ENCODE assay signal across 8 cellular contexts in the genomic region with DNA sequence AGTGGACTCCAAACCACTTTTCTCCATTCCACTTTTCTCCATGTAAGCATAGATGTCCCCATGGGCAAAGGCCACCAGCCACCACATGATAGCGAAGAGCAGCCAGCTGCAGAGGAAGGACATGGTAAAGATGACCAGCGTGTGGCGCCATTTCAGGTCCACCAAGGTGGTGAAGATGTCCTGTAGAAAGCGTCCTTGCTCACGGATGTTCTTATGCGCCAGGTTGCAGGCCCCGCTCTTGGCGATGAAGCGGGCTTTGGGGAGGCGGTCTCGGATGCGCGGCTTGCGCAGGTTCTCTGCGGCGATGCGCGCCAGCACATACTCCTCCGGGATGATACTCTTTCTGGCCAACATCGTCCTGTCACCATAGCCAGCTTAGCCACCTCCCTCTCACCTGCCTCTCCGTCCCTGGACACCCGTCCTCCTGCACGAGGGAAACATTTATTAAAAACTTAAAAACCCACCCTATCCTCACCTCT. TPM values are rescaled to one million over a fixed set of nuclear protein-coding genes. Genes with fewer than 3 reads are reported as not detected.
DNase-seq lines count a peak whose midpoint lies in the region; ATAC-seq and TF ChIP-seq lines count a peak whose summit lies in the region.

No MANE protein-coding gene starts in this region.

- H3K36me3 ChIP-seq in Peyer's patch = no peaks in the 10 kb centered on the region

- H3K4me1 ChIP-seq in Peyer's patch = no peaks in the 10 kb centered on the region

- peak; percentile 54 for ATAC-seq in Right ventricle myocardium superior (ENCODE audit: poor library complexity)
- no peak for ATAC-seq in GM21529 (IDR thresholded peaks at IDR 0.05; ENCODE audit: unreplicated experiment)

- peak in 1 of 6 experiments; percentile 10 for TF ChIP-seq CTCF in Peyer's patch (IDR thresholded peaks at IDR 0.05)

- no peaks in the 10 kb centered on the region for H3K27me3 ChIP-seq in Peyer's patch

- peak overlapping the region in 2 of 4 donors; percentile 53 to 57 for H3K4me3 ChIP-seq in Peyer's patch

- no peak for TF ChIP-seq POLR2A in Peyer's patch (IDR thresholded peaks at IDR 0.05)

- intact Hi-C loops in Right ventricle myocardium superior (cut with DNase I) = no loop called here

- H3K27ac ChIP-seq in Peyer's patch = peak overlapping the region in 2 of 4 donors; percentile 4 to 81

- DNase-seq in GM03348 (ENCODE audit: low spot score) (peak; percentile 5), Peyer's patch (peak in 2 of 3 donors; percentile 49 to 53), Right ventricle myocardium superior (peak; percentile 75), retina (peak; percentile 66), NK-92 (lab: John Stamatoyannopoulos, UW; ENCODE audit: unreplicated experiment) (no peak), NCI-H2196 treated with DMSO at 0.1 percent for 48 hours (lab: John Stamatoyannopoulos, UW; ENCODE audit: unreplicated experiment) (no peak), foreskin melanocyte (no peak)

- no peaks in the 10 kb centered on the region for H3K9me3 ChIP-seq in Peyer's patch

RNA-seq across cellular contexts. Expression of a gene that starts 1.2 kb away (rescaled TPM):
- 1 to 10 TPM; 1.1 to 6.6 (median 3.1) TPM for total RNA-seq in Peyer's patch
- 53.5 TPM for total RNA-seq in Right ventricle myocardium superior

Comparison
In these comparisons a context has a peak if more than half of its experiments do, and no peak if none do; other contexts are left out.
1. DNase-seq: peak in GM03348 (single experiment), Peyer's patch (2 of 3), Right ventricle myocardium superior (single experiment) and retina (single experiment); none in NK-92 (single experiment), NCI-H2196 treated with DMSO at 0.1 percent for 48 hours (single experiment) and foreskin melanocyte (single experiment).